ENCODE assay signal across 9 cellular contexts in the genomic region with DNA sequence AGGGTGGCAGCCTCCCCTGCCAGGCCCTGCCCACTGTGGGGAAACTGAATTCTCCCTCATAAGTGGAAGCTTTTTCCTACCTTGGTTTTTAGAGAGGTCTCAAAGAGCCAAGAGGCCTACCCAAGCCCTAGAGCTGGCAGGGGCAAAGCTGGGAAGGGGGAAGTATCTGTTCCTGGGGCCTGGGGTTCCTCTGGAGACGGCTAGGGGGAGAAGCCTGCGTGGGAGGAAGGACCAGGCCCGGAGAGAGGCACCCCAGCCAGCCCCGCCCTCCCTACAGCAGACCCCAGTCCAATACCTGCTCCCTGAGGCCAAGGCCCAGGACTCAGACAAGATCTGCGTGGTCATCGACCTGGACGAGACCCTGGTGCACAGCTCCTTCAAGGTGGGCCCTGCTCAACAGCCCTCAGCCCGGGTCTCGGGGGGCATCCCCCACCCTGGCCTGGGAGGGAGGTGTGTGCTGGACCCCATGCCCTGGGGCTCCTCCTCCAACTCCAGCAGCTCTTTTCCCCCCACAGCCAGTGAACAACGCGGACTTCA. TPM values are rescaled to one million over a fixed set of nuclear protein-coding genes. Genes with fewer than 3 reads are reported as not detected.
DNase-seq lines count a peak whose midpoint lies in the region; ATAC-seq, FAIRE-seq and TF ChIP-seq lines count a peak whose summit lies in the region.
"Had no signal": no experiment of that assay in that cellular context is flagged by ENCODE, and none has a peak within 500 bp of the region (broad histone marks: within the 10 kb centered on the region; RNA-seq: fewer than 3 reads in every experiment).

No MANE protein-coding gene starts in this region.

- H3K27me3 ChIP-seq in K562 (ENCODE audit: control insufficient read depth in 2 of 2, insufficient read depth in 2 of 2, low read length in 2 of 2) (no peaks in the 10 kb centered on the region), mononuclear cell (ENCODE audit: insufficient read depth, low read length) (no peaks in the 10 kb centered on the region)

- H3K79me2 ChIP-seq in K562 (ENCODE audit: control insufficient read depth, insufficient read depth, low read length): peaks cover 52% of the 10 kb centered on the region

- CTCF ChIA-PET in K562 (lab: Yijun Ruan, JAX; ENCODE audit: low intra/inter-chr PET ratio): no interaction called here

- no peak for DNase-seq in activated T-cell treated with anti-CD3 and anti-CD28 coated beads, Interleukin-2, amount 50 U/mL, for 24 hours
- no peak for DNase-seq in activated T-cell treated with anti-CD3 and anti-CD28 coated beads, Interleukin-2, amount 50 U/mL, for 48 hours
- DNase-seq in K562 (ENCODE audit: extremely low read depth in 1 of 4, low spot score in 3 of 4) (no peak), DMS 273 treated with DMSO at 0.1 percent for 48 hours (lab: John Stamatoyannopoulos, UW) (no peak), head of caudate nucleus (no peak)
- DNase-seq: OCI-M1 had no signal

- peaks cover 11% of the 10 kb centered on the region for H3K27me3 Mint-ChIP-seq in activated T-cell treated with anti-CD3 and anti-CD28 coated beads, Interleukin-2, amount 50 U/mL, for 24 hours

- no peak for FAIRE-seq in K562 (lab: Jason Lieb, UNC)

- no peak overlapping the region for H2AFZ ChIP-seq in K562 (ENCODE audit: low read depth, low read length)

- H3K9me3 ChIP-seq in K562 (replicated peaks; ENCODE audit: control insufficient read depth, insufficient read depth, low read depth, low read length) (no peaks in the 10 kb centered on the region), mononuclear cell (ENCODE audit: low read depth, low read length) (no peaks in the 10 kb centered on the region)

- WGBS in K562 (ENCODE audit: insufficient coverage, low coverage, missing lambda C conversion rate): no CpG with 5 or more reads among the region's 11 CpGs
- 64% methylated on average over 11 of the region's 11 CpGs for WGBS in urinary bladder

- peaks cover 42% of the 10 kb centered on the region for H3K36me3 Mint-ChIP-seq in activated T-cell treated with anti-CD3 and anti-CD28 coated beads, Interleukin-2, amount 50 U/mL, for 24 hours (ENCODE audit: low read depth)

- H3K9ac ChIP-seq in K562 (ENCODE audit: insufficient read depth in 1 of 2, low read depth in 2 of 2, low read length in 2 of 2): peak overlapping the region in 1 of 2 experiments; percentile 91; a peak in 2 of 4 replicates

- POLR2A ChIA-PET in K562 (lab: Yijun Ruan, JAX): interaction anchor here (0.6 to 0.9 kb wide), 4 partner anchors 33 to 118 kb away, joined by 3 to 4 read pairs (median 3); no protein-coding TSS in a partner anchor

- no peak overlapping the region; the same call in 1 of the 2 replicates for H3K4me2 ChIP-seq in K562 (ENCODE audit: insufficient read depth, low read length)

- TF ChIP-seq POLR2A in K562 (conservative IDR thresholded peaks at IDR 0.05): no peak

- H3K9me1 ChIP-seq in K562 (ENCODE audit: control insufficient read depth, insufficient read depth, low read length): no peaks in the 10 kb centered on the region

- no TSS peak for BruUV-seq in K562 (replicated peaks; lab: Mats Ljungman, UMichigan)

- H3K4me3 ChIP-seq in K562 (peak overlapping the region; percentile 57; the same call in 1 of the 2 replicates), mononuclear cell (ENCODE audit: low read length) (peak overlapping the region; percentile 85), urinary bladder (ENCODE audit: low read depth, low read length) (peak overlapping the region; percentile 93)

- intact Hi-C loops in K562 (cut with micrococcal nuclease) (loop anchor here (10.0 kb wide), 1 partner anchor 243 kb away; no protein-coding TSS in a partner anchor), head of caudate nucleus (cut with DNase I) (loop anchor here (5.0 to 10.0 kb wide), 4 partner anchors 110 to 773 kb away; partner anchors contain the start of genes BCS1L, CNOT9, CNPPD1 and RETREG2)

- H3K27ac ChIP-seq in K562 (ENCODE audit: extremely low read depth, low read depth, low read length) (0 out of 3 replicates have a peak overlapping the region, but pooled peaks have one; percentile 15), urinary bladder (ENCODE audit: low read depth) (peak overlapping the region; percentile 4)

- peak overlapping the region; percentile 92 for H3K4me3 Mint-ChIP-seq in activated T-cell treated with anti-CD3 and anti-CD28 coated beads, Interleukin-2, amount 50 U/mL, for 24 hours

- in situ Hi-C loops in K562 (cut with MboI): no loop called here

- TF ChIP-seq RAD21 in K562 (CRISPR knock-in tag; conservative IDR thresholded peaks at IDR 0.05 in 1 of 2, IDR thresholded peaks at IDR 0.05 in 1 of 2): no peak

- H4K20me1 ChIP-seq in K562 (replicated peaks; ENCODE audit: control insufficient read depth, insufficient read depth, low read length): no peaks in the 10 kb centered on the region

- TF ChIP-seq EP300 in K562 (IDR thresholded peaks at IDR 0.05; ENCODE audit: low read length): no peak

- peaks cover 46% of the 10 kb centered on the region; the same call in 2 of the 3 replicates for H3K36me3 ChIP-seq in K562 (ENCODE audit: control insufficient read depth, insufficient read depth, low read length)
- no peaks in the 10 kb centered on the region for H3K36me3 ChIP-seq in urinary bladder (ENCODE audit: insufficient read depth)

- ATAC-seq in K562 (no peak), esophagus mucosa (no peak)

- H3K9me3 Mint-ChIP-seq in activated T-cell treated with anti-CD3 and anti-CD28 coated beads, Interleukin-2, amount 50 U/mL, for 24 hours: no peaks in the 10 kb centered on the region

- peak overlapping the region; percentile 33 for H3K27ac Mint-ChIP-seq in activated T-cell treated with anti-CD3 and anti-CD28 coated beads, Interleukin-2, amount 50 U/mL, for 24 hours

- TF ChIP-seq CTCF in K562 (IDR thresholded peaks at IDR 0.05 in 2 of 3, conservative IDR thresholded peaks at IDR 0.05 in 1 of 3; ENCODE audit: insufficient read depth in 2 of 3, low read depth in 1 of 3, low read length in 3 of 3): no peak

- peaks cover 21 to 86% of the 10 kb centered on the region in 2 experiments; a peak in 4 of 5 replicates for H3K4me1 ChIP-seq in K562 (replicated peaks in 1 of 2; ENCODE audit: control insufficient read depth in 2 of 2, insufficient read depth in 2 of 2, low read length in 2 of 2)
- H3K4me1 ChIP-seq in mononuclear cell (ENCODE audit: insufficient read depth, low read length): peaks cover 81% of the 10 kb centered on the region
- H3K4me1 ChIP-seq in urinary bladder (ENCODE audit: insufficient read depth): no peaks in the 10 kb centered on the region

- H3K4me1 Mint-ChIP-seq in activated T-cell treated with anti-CD3 and anti-CD28 coated beads, Interleukin-2, amount 50 U/mL, for 24 hours (ENCODE audit: low read depth): peaks cover 65% of the 10 kb centered on the region

RNA-seq across cellular contexts. Expression of gene CTDSP1, which starts 2.2 kb away (rescaled TPM):
- 51.1 and 151 TPM in 2 replicates for total RNA-seq in K562 (2011; cell fraction: chromatin; rRNA removed; ENCODE audit: low replicate concordance)
- 120 and 129 TPM in 2 replicates for total RNA-seq in K562 (2011; cell fraction: nucleolus; rRNA removed)
- total RNA-seq in K562 (2011; cell fraction: nucleoplasm; rRNA removed): 71.7 and 74.3 TPM in 2 replicates
- 50.8 and 65.8 TPM in 2 replicates for total RNA-seq in K562 (2014; rRNA removed)
- total RNA-seq in K562 (2014; rRNA removed; fragmentation: Illumina TruSeq; extraction: Trizol): 13.6 and 21.0 TPM in 2 replicates
- 45.8 and 45.9 TPM in 2 replicates for total RNA-seq in K562 (2015; rRNA removed; fragmentation: Illumina TruSeq; extraction: Trizol)
- total RNA-seq in K562 (2021): 67.9 and 74.8 TPM in 2 replicates
- polyA plus RNA-seq in K562 (2011; rRNA removed): 51.1 and 61.8 TPM in 2 replicates
- 63.2 and 111 TPM in 2 replicates for polyA plus RNA-seq in K562 (2011; cell fraction: cytosol; rRNA removed)
- polyA plus RNA-seq in K562 (2011; cell fraction: nucleus; rRNA removed): 140 and 333 TPM in 2 replicates
- 57.2 and 78.1 TPM in 2 replicates for polyA plus RNA-seq in K562 (2012)
- polyA plus RNA-seq in K562 (2014; fragmentation: Illumina TruSeq; extraction: Trizol): 44.8 and 59.8 TPM in 2 replicates
- polyA plus RNA-seq in K562 (2014; fragmentation: Nextera tagmentation; extraction: Ambion mirVana): 1 to 10 TPM; 2.4 to 3.4 TPM
- 71.5 and 72.9 TPM in 2 replicates for polyA plus RNA-seq in K562 (2014; rRNA removed)
- polyA minus RNA-seq in K562 (2011; rRNA and poly(A)+ RNA removed): 22.3 and 32.5 TPM in 2 replicates
- 34.5 and 39.1 TPM in 2 replicates for polyA minus RNA-seq in K562 (2011; cell fraction: cytosol; rRNA and poly(A)+ RNA removed)
- 70.4 and 70.7 TPM in 2 replicates for polyA minus RNA-seq in K562 (2011; cell fraction: nucleus; rRNA and poly(A)+ RNA removed)
- 59.7 TPM for total RNA-seq in mononuclear cell
- total RNA-seq in urinary bladder: 66.2 TPM
- 179 TPM for polyA plus RNA-seq in urinary bladder
- total RNA-seq in esophagus mucosa: 64.2 TPM

RNA-seq across cellular contexts. Expression of gene VIL1, which starts 17.0 kb away (rescaled TPM):
- total RNA-seq in K562 (2011; cell fraction: chromatin; rRNA removed; ENCODE audit: low replicate concordance): 1.4 and 2.1 TPM in 2 replicates
- 0.79 and 1.2 TPM in 2 replicates for total RNA-seq in K562 (2011; cell fraction: nucleolus; rRNA removed)
- total RNA-seq in K562 (2011; cell fraction: nucleoplasm; rRNA removed): 0.44 and 1.4 TPM in 2 replicates
- total RNA-seq in K562 (2014; rRNA removed) (1.7 and 2.6 TPM in 2 replicates), K562 (2014; rRNA removed; fragmentation: Illumina TruSeq; extraction: Trizol) (1.1 and 1.2 TPM in 2 replicates), K562 (2015; rRNA removed; fragmentation: Illumina TruSeq; extraction: Trizol) (0.51 and 0.75 TPM in 2 replicates), K562 (2021) (2.4 and 2.7 TPM in 2 replicates), mononuclear cell (2.1 TPM), urinary bladder (not detected), esophagus mucosa (not detected)
- polyA plus RNA-seq in K562 (2011; rRNA removed) (0.46 and 0.63 TPM in 2 replicates), K562 (2014; fragmentation: Illumina TruSeq; extraction: Trizol) (1.2 and 2.0 TPM in 2 replicates), K562 (2014; fragmentation: Nextera tagmentation; extraction: Ambion mirVana) (under 1 TPM; 0.62 to 0.73 TPM), K562 (2014; rRNA removed) (1.9 and 3.7 TPM in 2 replicates), urinary bladder (0.08 TPM)
- polyA plus RNA-seq in K562 (2011; cell fraction: cytosol; rRNA removed): 0.35 and 1.5 TPM in 2 replicates
- 0.84 and 2.7 TPM in 2 replicates for polyA plus RNA-seq in K562 (2011; cell fraction: nucleus; rRNA removed)
- polyA plus RNA-seq in K562 (2012): 0.54 and 0.72 TPM in 2 replicates
- polyA minus RNA-seq in K562 (2011; rRNA and poly(A)+ RNA removed): 0.60 and 1.7 TPM in 2 replicates
- polyA minus RNA-seq in K562 (2011; cell fraction: cytosol; rRNA and poly(A)+ RNA removed): 0.57 and 1.2 TPM in 2 replicates
- 0.27 and 0.33 TPM in 2 replicates for polyA minus RNA-seq in K562 (2011; cell fraction: nucleus; rRNA and poly(A)+ RNA removed)

RNA-seq across cellular contexts. Expression of gene SLC11A1, which starts 19.8 kb away (rescaled TPM):
- 1.4 and 5.9 TPM in 2 replicates for total RNA-seq in K562 (2011; cell fraction: chromatin; rRNA removed; ENCODE audit: low replicate concordance)
- 4.3 and 4.5 TPM in 2 replicates for total RNA-seq in K562 (2011; cell fraction: nucleolus; rRNA removed)
- 3.5 and 4.8 TPM in 2 replicates for total RNA-seq in K562 (2011; cell fraction: nucleoplasm; rRNA removed)
- total RNA-seq in K562 (2014; rRNA removed): 0.98 and 1.0 TPM in 2 replicates
- 0.32 and 0.65 TPM in 2 replicates for total RNA-seq in K562 (2014; rRNA removed; fragmentation: Illumina TruSeq; extraction: Trizol)
- 0.83 and 1.1 TPM in 2 replicates for total RNA-seq in K562 (2015; rRNA removed; fragmentation: Illumina TruSeq; extraction: Trizol)
- 1.2 and 1.6 TPM in 2 replicates for total RNA-seq in K562 (2021)
- 0.54 and 0.64 TPM in 2 replicates for polyA plus RNA-seq in K562 (2011; rRNA removed)
- 0.53 and 1.2 TPM in 2 replicates for polyA plus RNA-seq in K562 (2011; cell fraction: cytosol; rRNA removed)
- polyA plus RNA-seq in K562 (2011; cell fraction: nucleus; rRNA removed): 1.8 and 2.6 TPM in 2 replicates
- 1.7 and 2.7 TPM in 2 replicates for polyA plus RNA-seq in K562 (2012)
- 0.40 and 0.43 TPM in 2 replicates for polyA plus RNA-seq in K562 (2014; fragmentation: Illumina TruSeq; extraction: Trizol)
- under 1 TPM; 0.35 to 0.51 TPM for polyA plus RNA-seq in K562 (2014; fragmentation: Nextera tagmentation; extraction: Ambion mirVana)
- 0.69 and 0.99 TPM in 2 replicates for polyA plus RNA-seq in K562 (2014; rRNA removed)
- 1.3 TPM in 2 replicates for polyA minus RNA-seq in K562 (2011; rRNA and poly(A)+ RNA removed)
- polyA minus RNA-seq in K562 (2011; cell fraction: cytosol; rRNA and poly(A)+ RNA removed): 0.95 and 1.2 TPM in 2 replicates
- polyA minus RNA-seq in K562 (2011; cell fraction: nucleus; rRNA and poly(A)+ RNA removed): 6.3 and 7.7 TPM in 2 replicates
- total RNA-seq in mononuclear cell: 126 TPM
- total RNA-seq in urinary bladder: 1.7 TPM
- polyA plus RNA-seq in urinary bladder: 19.7 TPM
- 3.5 TPM for total RNA-seq in esophagus mucosa

RNA-seq across cellular contexts. Expression of gene CATIP, which starts 45.2 kb away (rescaled TPM):
- total RNA-seq in K562 (2011; cell fraction: chromatin; rRNA removed; ENCODE audit: low replicate concordance): not detected in 2 replicates
- not detected in 2 replicates for total RNA-seq in K562 (2011; cell fraction: nucleolus; rRNA removed)
- 1.2 TPM in 1 of 2 replicates, not detected in the other for total RNA-seq in K562 (2011; cell fraction: nucleoplasm; rRNA removed)
- total RNA-seq in K562 (2014; rRNA removed) (not detected in 2 replicates), K562 (2014; rRNA removed; fragmentation: Illumina TruSeq; extraction: Trizol) (not detected in 2 replicates), K562 (2015; rRNA removed; fragmentation: Illumina TruSeq; extraction: Trizol) (not detected in 2 replicates), K562 (2021) (not detected in 2 replicates), mononuclear cell (not detected), urinary bladder (not detected), esophagus mucosa (not detected)
- polyA plus RNA-seq in K562 (2011; rRNA removed) (not detected in 2 replicates), K562 (2014; fragmentation: Illumina TruSeq; extraction: Trizol) (not detected in 2 replicates), K562 (2014; fragmentation: Nextera tagmentation; extraction: Ambion mirVana) (under 1 TPM; 0.06 to 0.08 TPM), K562 (2014; rRNA removed) (0.09 TPM in 1 of 2 replicates, not detected in the other), urinary bladder (not detected)
- not detected in 2 replicates for polyA plus RNA-seq in K562 (2011; cell fraction: cytosol; rRNA removed)
- polyA plus RNA-seq in K562 (2011; cell fraction: nucleus; rRNA removed): 0.17 TPM in 1 of 2 replicates, not detected in the other
- 0.18 and 0.37 TPM in 2 replicates for polyA plus RNA-seq in K562 (2012)
- polyA minus RNA-seq in K562 (2011; rRNA and poly(A)+ RNA removed): not detected in 2 replicates
- polyA minus RNA-seq in K562 (2011; cell fraction: cytosol; rRNA and poly(A)+ RNA removed): not detected in 2 replicates
- not detected in 2 replicates for polyA minus RNA-seq in K562 (2011; cell fraction: nucleus; rRNA and poly(A)+ RNA removed)

Comparison
In these comparisons a context has a peak if more than half of its experiments do, and no peak if none do; other contexts are left out.
1. RNA of gene SLC11A1, which starts 19.8 kb away (total RNA-seq): 126 TPM in mononuclear cell (single experiment); 3.5 TPM in esophagus mucosa (single experiment), 1.7 TPM in urinary bladder (single experiment) and 0.32 to 5.9 TPM in K562; every median in the first group is over 10 times any median in the second.
2. Peak in every context shown above with its lines, with median percentiles within 50 percentile points of each other: H3K4me3 ChIP-seq.